In genomic region chr2:933734-934295, GRCh38 we compare ENCODE assay signal across 1 cellular context.
TF ChIP-seq lines count a peak whose summit lies in the region.

No MANE protein-coding gene starts in this region.

TF ChIP-seq in WTC11, 78 proteins besides CTCF, POLR2A, EP300 and RAD21 (continued from another document):
- no peak for TF ChIP-seq ARID4B (CRISPR knock-in tag; IDR thresholded peaks at IDR 0.05; ENCODE audit: borderline replicate concordance)
